In the genomic region with DNA sequence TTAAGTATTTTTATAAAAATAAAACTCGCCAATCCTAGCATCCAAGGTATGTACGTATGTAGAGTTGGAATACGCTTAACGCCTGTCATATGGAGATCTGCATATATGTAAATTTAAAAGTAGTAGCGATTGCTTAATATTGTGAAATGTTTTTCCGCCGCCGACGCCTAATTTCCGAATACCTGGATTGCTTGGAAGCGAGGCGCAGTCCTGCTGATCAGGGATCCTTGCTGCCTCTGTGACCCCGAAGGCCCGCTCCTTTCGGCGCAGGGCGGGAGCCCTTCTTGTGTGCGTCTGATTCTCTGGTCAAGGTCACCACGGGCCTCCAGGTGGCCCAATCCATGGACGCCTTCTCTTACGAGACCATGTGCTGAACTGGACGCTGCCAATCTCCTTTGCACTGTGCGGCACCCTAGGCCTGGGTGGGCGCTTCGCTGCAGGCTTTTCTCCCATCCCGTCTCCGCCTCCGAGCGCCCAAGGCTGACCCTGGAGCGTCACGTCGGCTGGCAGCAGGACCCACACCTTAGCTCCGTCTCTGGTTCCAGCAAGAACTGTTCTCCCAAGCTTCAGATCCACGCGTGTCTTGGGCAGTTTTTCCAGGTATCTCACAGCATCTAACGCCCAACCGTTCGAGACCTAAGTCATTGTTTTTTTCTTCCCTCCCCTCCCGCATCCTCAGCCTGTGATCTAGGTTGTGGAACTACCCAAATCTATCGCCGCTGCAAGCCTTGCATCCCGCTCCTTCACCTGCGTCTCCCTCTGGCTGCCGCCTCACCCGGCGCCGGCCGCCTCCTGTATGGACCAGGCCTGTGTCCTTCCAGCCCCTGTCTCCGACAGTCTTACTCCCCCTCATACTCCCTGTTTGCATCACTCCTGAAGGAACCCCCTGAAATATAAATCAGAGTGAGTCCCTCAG, we compare ENCODE assay signal across 14 cellular contexts. TPM values are rescaled to one million over a fixed set of nuclear protein-coding genes. Genes with fewer than 3 reads are reported as not detected.
DNase-seq lines count a peak whose midpoint lies in the region; ATAC-seq and TF ChIP-seq lines count a peak whose summit lies in the region.
"Had no signal": no experiment of that assay in that cellular context is flagged by ENCODE, and none has a peak within 500 bp of the region (broad histone marks: within the 10 kb centered on the region; RNA-seq: fewer than 3 reads in every experiment).

No MANE protein-coding gene starts in this region.

- RAD21 ChIA-PET in HCT116 (lab: Charles Lee; ENCODE audit: low non-redundant PET in 1 of 2, low total read pairs in 2 of 2, uncharacterized antibody in 2 of 2, unreplicated experiment in 2 of 2), result no interaction called here

- H3K4me1 ChIP-seq in CD4-positive, CD25-positive, alpha-beta regulatory T cell (ENCODE audit: control insufficient read depth, insufficient read depth, low read length, poor library complexity, severe bottlenecking), result peaks cover 28% of the 10 kb centered on the region
- peaks cover 16 to 47% of the 10 kb centered on the region in 2 experiments for H3K4me1 ChIP-seq in HCT116 (ENCODE audit: control insufficient read depth in 1 of 2, insufficient read depth in 2 of 2, low read length in 2 of 2)

- no peaks in the 10 kb centered on the region for H3K9me3 ChIP-seq in CD4-positive, CD25-positive, alpha-beta regulatory T cell (ENCODE audit: control insufficient read depth in 2 of 2, low read length in 2 of 2)
- no peaks in the 10 kb centered on the region for H3K9me3 ChIP-seq in HCT116 (ENCODE audit: control insufficient read depth in 1 of 2, insufficient read depth in 1 of 2, low read depth in 1 of 2, low read length in 2 of 2)
- H3K9me3 ChIP-seq: body of pancreas, ovary had no signal

- no peaks in the 10 kb centered on the region for H3K36me3 ChIP-seq in CD4-positive, CD25-positive, alpha-beta regulatory T cell (ENCODE audit: control insufficient read depth, insufficient read depth, low read length)
- H3K36me3 ChIP-seq in HCT116 (ENCODE audit: control insufficient read depth in 1 of 2, insufficient read depth in 2 of 2, low read length in 2 of 2), result no peaks in the 10 kb centered on the region
- H3K36me3 ChIP-seq: ovary had no signal

- H3K36me3 Mint-ChIP-seq in CD4-positive, CD25-positive, alpha-beta regulatory T cell, result peaks cover 9% of the 10 kb centered on the region
- peaks cover 7% of the 10 kb centered on the region for H3K36me3 Mint-ChIP-seq in activated naive CD8-positive, alpha-beta T cell treated with anti-CD3 and anti-CD28 coated beads, Interleukin-2, amount 10 ng/mL, durations not matched to agents 7 days and 5 days
- H3K36me3 Mint-ChIP-seq in nephron (ENCODE audit: low read depth), result no peaks in the 10 kb centered on the region
- H3K36me3 Mint-ChIP-seq in HFFc6 (ENCODE audit: low read depth), result no peaks in the 10 kb centered on the region; the same call in 1 of the 2 replicates

- H3K4me3 ChIP-seq in CD4-positive, CD25-positive, alpha-beta regulatory T cell (ENCODE audit: low read depth, low read length), result no peak overlapping the region
- H3K4me3 ChIP-seq in HCT116 (replicated peaks in 1 of 2; ENCODE audit: low read depth in 1 of 2, low read length in 2 of 2), result no peak overlapping the region; a peak in 1 of 4 replicates
- H3K4me3 ChIP-seq: body of pancreas, lung had no signal

- peaks cover 7% of the 10 kb centered on the region for H3K79me2 ChIP-seq in HCT116 (ENCODE audit: insufficient read depth, low read length)

- peak overlapping the region in 1 of 3 donors; percentile 73 for H3K27ac Mint-ChIP-seq in CD4-positive, CD25-positive, alpha-beta regulatory T cell
- H3K27ac Mint-ChIP-seq in activated naive CD8-positive, alpha-beta T cell treated with anti-CD3 and anti-CD28 coated beads, Interleukin-2, amount 10 ng/mL, durations not matched to agents 7 days and 5 days, result peak overlapping the region; percentile 42
- H3K27ac Mint-ChIP-seq in nephron (no peak overlapping the region), HFFc6 (no peak overlapping the region)

- no peak for TF ChIP-seq POLR2A in HCT116 (IDR thresholded peaks at IDR 0.05; ENCODE audit: borderline replicate concordance, extremely low read depth, insufficient read depth, insufficient read length)

- H3K9me2 ChIP-seq in HCT116 (ENCODE audit: insufficient read depth), result no peaks in the 10 kb centered on the region

- peak overlapping the region; percentile 70 for H3K4me2 ChIP-seq in HCT116 (ENCODE audit: low read length)

- intact Hi-C loops in HCT116 (cut with micrococcal nuclease), result loop anchor here (5.0 kb wide), 1 partner anchor 47 kb away; no protein-coding TSS in a partner anchor

- no peaks in the 10 kb centered on the region for H3K27me3 ChIP-seq in CD4-positive, CD25-positive, alpha-beta regulatory T cell (ENCODE audit: control insufficient read depth, insufficient read depth, low read length)
- H3K27me3 ChIP-seq in HCT116 (ENCODE audit: insufficient read depth, low read length), result no peaks in the 10 kb centered on the region
- H3K27me3 ChIP-seq: body of pancreas, ovary had no signal

- peaks cover 27 to 62% (median 38%) of the 10 kb centered on the region in 4 donors for H3K4me1 Mint-ChIP-seq in CD4-positive, CD25-positive, alpha-beta regulatory T cell
- peaks cover 47% of the 10 kb centered on the region for H3K4me1 Mint-ChIP-seq in activated naive CD8-positive, alpha-beta T cell treated with anti-CD3 and anti-CD28 coated beads, Interleukin-2, amount 10 ng/mL, durations not matched to agents 7 days and 5 days
- H3K4me1 Mint-ChIP-seq in nephron (peaks cover 24% of the 10 kb centered on the region), HFFc6 (ENCODE audit: low read depth) (peaks cover 40% of the 10 kb centered on the region)

- H3K27ac ChIP-seq in CD4-positive, CD25-positive, alpha-beta regulatory T cell (ENCODE audit: insufficient read depth, low read length, poor library complexity, severe bottlenecking), result no peak overlapping the region
- H3K27ac ChIP-seq in HCT116 (ENCODE audit: low read depth, low read length), result peak overlapping the region; percentile 15; the same call in 1 of the 2 replicates
- H3K27ac ChIP-seq: C4-2B had no signal

- no peak for TF ChIP-seq RAD21 in HCT116 (IDR thresholded peaks at IDR 0.05; ENCODE audit: low read depth)

- POLR2A ChIA-PET in HCT116 (lab: Charles Lee), result no interaction called here
- POLR2A ChIA-PET in activated naive CD8-positive, alpha-beta T cell treated with anti-CD3 and anti-CD28 coated beads, Interleukin-2, amount 10 ng/mL, durations not matched to agents 7 days and 5 days (lab: Charles Lee), result interaction anchor here (1.1 to 1.2 kb wide), 2 partner anchors 23 to 27 kb away, joined by 5 to 7 read pairs; no protein-coding TSS in a partner anchor

- peak overlapping the region; percentile 61 to 97 (median 66) for H3K4me3 Mint-ChIP-seq in CD4-positive, CD25-positive, alpha-beta regulatory T cell
- peak overlapping the region; percentile 59 for H3K4me3 Mint-ChIP-seq in activated naive CD8-positive, alpha-beta T cell treated with anti-CD3 and anti-CD28 coated beads, Interleukin-2, amount 10 ng/mL, durations not matched to agents 7 days and 5 days
- H3K4me3 Mint-ChIP-seq in nephron, result peak overlapping the region; percentile 70 to 76 (median 72)
- H3K4me3 Mint-ChIP-seq in HFFc6, result no peak overlapping the region

- no TSS peak for BruUV-seq in HCT116 (replicated peaks; lab: Mats Ljungman, UMichigan)

- DNase-seq in CD4-positive, CD25-positive, alpha-beta regulatory T cell, result no peak
- DNase-seq in HCT116 (ENCODE audit: low read depth, low spot score), result no peak
- DNase-seq in activated naive CD8-positive, alpha-beta T cell treated with anti-CD3 and anti-CD28 coated beads, Interleukin-2, amount 10 ng/mL, durations not matched to agents 7 days and 5 days, result no peak
- DNase-seq in GM19240 (ENCODE audit: insufficient read length, low spot score), result no peak
- no peak for DNase-seq in HFFc6
- no peak for DNase-seq in GM03348 (ENCODE audit: low spot score)
- DNase-seq: body of pancreas; effector CD4-positive, alpha-beta T cell; NCI-H1092 treated with DMSO at 0.1 percent for 48 hours; stimulated activated CD4-positive, alpha-beta T cell treated with anti-CD3 and anti-CD28 coated beads, Interleukin-15, amount 100 ng/mL, for 24 hours had no signal

- TF ChIP-seq CTCF in HCT116 (IDR thresholded peaks at IDR 0.05 in 2 of 3, conservative IDR thresholded peaks at IDR 0.05 in 1 of 3; ENCODE audit: borderline replicate concordance in 1 of 3, insufficient read depth in 1 of 3, low read depth in 2 of 3, low read length in 2 of 3) (no peak), nephron (IDR thresholded peaks at IDR 0.05; ENCODE audit: unreplicated experiment in 3 of 3) (no peak), HFFc6 (IDR thresholded peaks at IDR 0.05) (no peak)

- H3K9me3 Mint-ChIP-seq in CD4-positive, CD25-positive, alpha-beta regulatory T cell, result peaks cover 0 to 16% (median 2%) of the 10 kb centered on the region in 7 donors
- H3K9me3 Mint-ChIP-seq in activated naive CD8-positive, alpha-beta T cell treated with anti-CD3 and anti-CD28 coated beads, Interleukin-2, amount 10 ng/mL, durations not matched to agents 7 days and 5 days, result no peaks in the 10 kb centered on the region
- no peaks in the 10 kb centered on the region for H3K9me3 Mint-ChIP-seq in nephron
- no peaks in the 10 kb centered on the region; the same call in 1 of the 2 replicates for H3K9me3 Mint-ChIP-seq in HFFc6

- CTCF ChIA-PET in HCT116 (lab: Charles Lee), result no interaction called here

- H3K9ac ChIP-seq in HCT116 (ENCODE audit: low read length), result no peak overlapping the region

- H2AFZ ChIP-seq in HCT116 (ENCODE audit: low read depth, low read length, poor library complexity, severe bottlenecking), result peak overlapping the region; percentile 94

- H3K27me3 Mint-ChIP-seq in CD4-positive, CD25-positive, alpha-beta regulatory T cell, result peaks cover 35% of the 10 kb centered on the region
- H3K27me3 Mint-ChIP-seq in activated naive CD8-positive, alpha-beta T cell treated with anti-CD3 and anti-CD28 coated beads, Interleukin-2, amount 10 ng/mL, durations not matched to agents 7 days and 5 days, result peaks cover 3% of the 10 kb centered on the region
- peaks cover 31% of the 10 kb centered on the region for H3K27me3 Mint-ChIP-seq in nephron (ENCODE audit: low read depth)
- H3K27me3 Mint-ChIP-seq in HFFc6 (ENCODE audit: insufficient read depth), result peaks cover 22% of the 10 kb centered on the region

- H4K20me1 ChIP-seq in HCT116 (ENCODE audit: insufficient read depth), result no peaks in the 10 kb centered on the region

- no peak for ATAC-seq in CD4-positive, CD25-positive, alpha-beta regulatory T cell (ENCODE audit: low read depth in 2 of 2)
- no peak for ATAC-seq in HCT116
- no peak for ATAC-seq in activated naive CD8-positive, alpha-beta T cell treated with anti-CD3 and anti-CD28 coated beads, Interleukin-2, amount 10 ng/mL, durations not matched to agents 7 days and 5 days (ENCODE audit: low read depth)
- ATAC-seq: body of pancreas had no signal

RNA-seq across cellular contexts. Expression of gene TRIM41, which starts 3.6 kb away (rescaled TPM):
- 40.8 TPM for total RNA-seq in CD4-positive, CD25-positive, alpha-beta regulatory T cell
- 1 to 10 TPM in 2 of 4 donors, under 1 TPM in 2; 0.67 to 1.6 (median 0.87) TPM for polyA plus RNA-seq in CD4-positive, CD25-positive, alpha-beta regulatory T cell
- total RNA-seq in HCT116 (2021; ENCODE audit: unreplicated experiment), result 51.8 TPM
- 34.1 and 37.8 TPM in 2 replicates for polyA plus RNA-seq in HCT116 (2012)
- total RNA-seq in activated naive CD8-positive, alpha-beta T cell treated with anti-CD3 and anti-CD28 coated beads, Interleukin-2, amount 10 ng/mL, durations not matched to agents 7 days and 5 days, result 10 to 100 TPM; 44.5 to 49.7 TPM
- 10 to 100 TPM; 20.3 to 24.0 (median 22.5) TPM for total RNA-seq in HFFc6 (2021; fragmentation: NEBNext Ultra II Directional; extraction: Animal tissue kit (Norgen Biotek cat#: 25700))

RNA-seq across cellular contexts. Expression of gene TRIM7, which starts 14.5 kb away (rescaled TPM):
- 0.72 TPM for total RNA-seq in CD4-positive, CD25-positive, alpha-beta regulatory T cell
- polyA plus RNA-seq in CD4-positive, CD25-positive, alpha-beta regulatory T cell, result under 1 TPM in 2 of 4 donors, not detected in 2; 0.16 to 0.47 TPM
- total RNA-seq in HCT116 (2021; ENCODE audit: unreplicated experiment), result 30.2 TPM
- 21.9 and 25.3 TPM in 2 replicates for polyA plus RNA-seq in HCT116 (2012)
- total RNA-seq in activated naive CD8-positive, alpha-beta T cell treated with anti-CD3 and anti-CD28 coated beads, Interleukin-2, amount 10 ng/mL, durations not matched to agents 7 days and 5 days, result 1 to 10 TPM; 2.5 to 2.6 TPM
- total RNA-seq in HFFc6 (2021; fragmentation: NEBNext Ultra II Directional; extraction: Animal tissue kit (Norgen Biotek cat#: 25700)), result 1 to 10 TPM; 2.8 to 7.5 (median 5.3) TPM

RNA-seq across cellular contexts. Expression of gene RACK1, which starts 24.2 kb away (rescaled TPM):
- total RNA-seq in CD4-positive, CD25-positive, alpha-beta regulatory T cell, result 1,838 TPM
- 1,000 to 10,000 TPM; 2,227 to 2,760 (median 2,470) TPM for polyA plus RNA-seq in CD4-positive, CD25-positive, alpha-beta regulatory T cell
- total RNA-seq in HCT116 (2021; ENCODE audit: unreplicated experiment), result 2,432 TPM
- 5,228 and 5,585 TPM in 2 replicates for polyA plus RNA-seq in HCT116 (2012)
- 1,000 to 10,000 TPM; 1,741 to 1,808 TPM for total RNA-seq in activated naive CD8-positive, alpha-beta T cell treated with anti-CD3 and anti-CD28 coated beads, Interleukin-2, amount 10 ng/mL, durations not matched to agents 7 days and 5 days
- 1,000 to 10,000 TPM; 1,737 to 2,012 (median 1,885) TPM for total RNA-seq in HFFc6 (2021; fragmentation: NEBNext Ultra II Directional; extraction: Animal tissue kit (Norgen Biotek cat#: 25700))

RNA-seq across cellular contexts. Expression of gene TRIM52, which starts 41.4 kb away (rescaled TPM):
- total RNA-seq in CD4-positive, CD25-positive, alpha-beta regulatory T cell, result 40.3 TPM
- polyA plus RNA-seq in CD4-positive, CD25-positive, alpha-beta regulatory T cell, result 10 to 100 TPM; 28.0 to 39.9 (median 35.0) TPM
- 7.6 TPM for total RNA-seq in HCT116 (2021; ENCODE audit: unreplicated experiment)
- polyA plus RNA-seq in HCT116 (2012), result 5.7 and 6.3 TPM in 2 replicates
- total RNA-seq in activated naive CD8-positive, alpha-beta T cell treated with anti-CD3 and anti-CD28 coated beads, Interleukin-2, amount 10 ng/mL, durations not matched to agents 7 days and 5 days, result 10 to 100 TPM; 43.0 to 43.5 TPM
- total RNA-seq in HFFc6 (2021; fragmentation: NEBNext Ultra II Directional; extraction: Animal tissue kit (Norgen Biotek cat#: 25700)), result 1 to 10 TPM; 5.2 to 6.9 (median 5.6) TPM
